Comparison of ENCODE assay signal across 20 cellular contexts in genomic region chr5:1502737-1503120, GRCh38. TPM values are rescaled to one million over a fixed set of nuclear protein-coding genes. Genes with fewer than 3 reads are reported as not detected.
A peak's percentile ranks its signal among the peaks of the same experiment; 100 is the strongest.
DNase-seq lines count a peak whose midpoint lies in the region; ATAC-seq, FAIRE-seq and TF ChIP-seq lines count a peak whose summit lies in the region.
"Had no signal": no experiment of that assay in that cellular context is flagged by ENCODE, and none has a peak within 500 bp of the region (broad histone marks: within the 10 kb centered on the region; RNA-seq: fewer than 3 reads in every experiment).

No MANE protein-coding gene starts in this region.

- H3K36me3 Mint-ChIP-seq in natural killer cell treated with Interleukin-12 subunit alpha and Interleukin-12 subunit beta and Interleukin-15 and Interleukin-18, amount 100 ng/mL, for 72 hours = peaks cover 4% of the 10 kb centered on the region

- DNase-seq in adrenal gland (no peak), HTR-8/SVneo (ENCODE audit: insufficient read length, low spot score) (no peak), NCI-H446 (lab: John Stamatoyannopoulos, UW) (no peak)
- DNase-seq in natural killer cell treated with Interleukin-12 subunit alpha and Interleukin-12 subunit beta and Interleukin-15 and Interleukin-18, amount 100 ng/mL, for 72 hours (ENCODE audit: low spot score) = no peak
- no peak for DNase-seq in stimulated activated CD4-positive, alpha-beta T cell treated with anti-CD3 and anti-CD28 coated beads, Interleukin-4, amount 100 ng/mL, for 24 hours
- DNase-seq in stimulated activated CD4-positive, alpha-beta T cell treated with anti-CD3 and anti-CD28 coated beads, Interleukin-15, amount 100 ng/mL, for 24 hours = no peak
- DNase-seq: foreskin keratinocyte; NCI-H1105 treated with DMSO at 0.1 percent for 48 hours; NCI-H748 treated with DMSO at 0.1 percent for 48 hours; PC-9; SJCRH30; stimulated activated CD4-positive, alpha-beta T cell treated with anti-CD3 and anti-CD28 coated beads, Interleukin-4, amount 100 ng/mL, for 1 hour; T-helper 9 cell; thyroid gland had no signal

- no peak for TF ChIP-seq CTCF in GM12875 (IDR thresholded peaks at IDR 0.05; ENCODE audit: borderline replicate concordance, insufficient read depth, low read depth, low read length)
- no peak for TF ChIP-seq CTCF in adrenal gland (IDR thresholded peaks at IDR 0.05)

- H3K4me1 Mint-ChIP-seq in natural killer cell treated with Interleukin-12 subunit alpha and Interleukin-12 subunit beta and Interleukin-15 and Interleukin-18, amount 100 ng/mL, for 72 hours (ENCODE audit: low read depth in 2 of 2) = peaks cover 66 to 74% of the 10 kb centered on the region in 2 donors

- H3K4me2 ChIP-seq in BLaER1 = peak overlapping the region; percentile 83; the same call in 1 of the 2 replicates
- H3K4me2 ChIP-seq: PC-9 had no signal

- no peaks in the 10 kb centered on the region for H3K9me3 Mint-ChIP-seq in natural killer cell treated with Interleukin-12 subunit alpha and Interleukin-12 subunit beta and Interleukin-15 and Interleukin-18, amount 100 ng/mL, for 72 hours
- H3K9me3 Mint-ChIP-seq: activated naive CD8-positive, alpha-beta T cell treated with anti-CD3 and anti-CD28 coated beads, Interleukin-2, amount 10 ng/mL, durations not matched to agents 7 days and 5 days; activated T-helper 17 cell treated with anti-CD3 and anti-CD28 coated beads, Interleukin-2, amount 50 U/mL, for 72 hours had no signal

- H3K36me3 ChIP-seq in BLaER1 (peaks cover 40% of the 10 kb centered on the region), adrenal gland (replicated peaks in 1 of 2) (no peaks in the 10 kb centered on the region)
- H3K36me3 ChIP-seq: pancreas, SJCRH30, thyroid gland had no signal

- no peak overlapping the region for H3K9ac ChIP-seq in BLaER1

- no peak overlapping the region for H3K4me3 ChIP-seq in BLaER1
- peak overlapping the region; percentile 53 for H3K4me3 ChIP-seq in GM12875 (ENCODE audit: low read depth, low read length)
- no peak overlapping the region for H3K4me3 ChIP-seq in adrenal gland
- H3K4me3 ChIP-seq: pancreas, PC-9, SJCRH30, thyroid gland had no signal

- WGBS in adrenal gland, 4 donors = 95 to 97% (median 95%) methylated on average over 10 of the region's 10 CpGs

- H3K27ac ChIP-seq in BLaER1 = no peak overlapping the region
- H3K27ac ChIP-seq in adrenal gland = peak overlapping the region in 3 of 5 donors; percentile 24 to 76 (median 70)
- H3K27ac ChIP-seq: foreskin keratinocyte, PC-9, SJCRH30, thyroid gland had no signal

- H3K27me3 Mint-ChIP-seq in natural killer cell treated with Interleukin-12 subunit alpha and Interleukin-12 subunit beta and Interleukin-15 and Interleukin-18, amount 100 ng/mL, for 72 hours = no peaks in the 10 kb centered on the region
- H3K27me3 Mint-ChIP-seq: activated naive CD8-positive, alpha-beta T cell treated with anti-CD3 and anti-CD28 coated beads, Interleukin-2, amount 10 ng/mL, durations not matched to agents 7 days and 5 days; activated T-helper 17 cell treated with anti-CD3 and anti-CD28 coated beads, Interleukin-2, amount 50 U/mL, for 72 hours had no signal

- intact Hi-C loops in adrenal gland (cut with DNase I) = no loop called here

- H4K20me1 ChIP-seq in BLaER1 = peaks cover 100% of the 10 kb centered on the region

- H3K4me3 Mint-ChIP-seq in natural killer cell treated with Interleukin-12 subunit alpha and Interleukin-12 subunit beta and Interleukin-15 and Interleukin-18, amount 100 ng/mL, for 72 hours = peak overlapping the region; percentile 84
- H3K4me3 Mint-ChIP-seq: activated T-helper 17 cell treated with anti-CD3 and anti-CD28 coated beads, Interleukin-2, amount 50 U/mL, for 72 hours had no signal

- no peak for FAIRE-seq in HTR-8/SVneo (lab: Jason Lieb, UNC)
- FAIRE-seq: pancreas had no signal

- H3K4me1 ChIP-seq in BLaER1 = peaks cover 98% of the 10 kb centered on the region
- peaks cover 4 to 31% of the 10 kb centered on the region in 2 donors for H3K4me1 ChIP-seq in adrenal gland (replicated peaks in 1 of 2)
- H3K4me1 ChIP-seq: foreskin keratinocyte, pancreas, SJCRH30 had no signal

- H3K9me3 ChIP-seq in BLaER1 (no peaks in the 10 kb centered on the region), adrenal gland (replicated peaks in 1 of 3) (no peaks in the 10 kb centered on the region)
- H3K9me3 ChIP-seq: pancreas, SJCRH30, thyroid gland had no signal

- TF ChIP-seq POLR2A in adrenal gland (IDR thresholded peaks at IDR 0.05) = no peak

- H3K27ac Mint-ChIP-seq in natural killer cell treated with Interleukin-12 subunit alpha and Interleukin-12 subunit beta and Interleukin-15 and Interleukin-18, amount 100 ng/mL, for 72 hours = peak overlapping the region; percentile 59 to 74
- H3K27ac Mint-ChIP-seq: activated naive CD8-positive, alpha-beta T cell treated with anti-CD3 and anti-CD28 coated beads, Interleukin-2, amount 10 ng/mL, durations not matched to agents 7 days and 5 days; activated T-helper 17 cell treated with anti-CD3 and anti-CD28 coated beads, Interleukin-2, amount 50 U/mL, for 72 hours had no signal

- no peak for ATAC-seq in natural killer cell treated with Interleukin-12 subunit alpha and Interleukin-12 subunit beta and Interleukin-15 and Interleukin-18, amount 100 ng/mL, for 72 hours

- H3K27me3 ChIP-seq in BLaER1 (no peaks in the 10 kb centered on the region), adrenal gland (no peaks in the 10 kb centered on the region)
- H3K27me3 ChIP-seq: foreskin keratinocyte, pancreas, SJCRH30, thyroid gland had no signal

RNA-seq across cellular contexts. Expression of gene LPCAT1, which starts 21.0 kb away (rescaled TPM):
- total RNA-seq in adrenal gland = 10 to 100 TPM; 33.9 to 59.1 (median 43.4) TPM
- polyA plus RNA-seq in adrenal gland = 10 to 100 TPM; 23.2 to 45.3 (median 42.8) TPM
- 100 to 1,000 TPM in 1 of 2 donors, 10 to 100 TPM in 1; 90.0 to 179 TPM for total RNA-seq in natural killer cell treated with Interleukin-12 subunit alpha and Interleukin-12 subunit beta and Interleukin-15 and Interleukin-18, amount 100 ng/mL, for 72 hours

RNA-seq across cellular contexts. Expression of gene SLC6A3, which starts 57.5 kb away (rescaled TPM):
- total RNA-seq in adrenal gland = not detected
- under 1 TPM in 1 of 3 donors, not detected in 2; 0.10 TPM for polyA plus RNA-seq in adrenal gland
- not detected for total RNA-seq in natural killer cell treated with Interleukin-12 subunit alpha and Interleukin-12 subunit beta and Interleukin-15 and Interleukin-18, amount 100 ng/mL, for 72 hours
- total RNA-seq: activated T-helper 17 cell treated with anti-CD3 and anti-CD28 coated beads, Interleukin-2, amount 50 U/mL, for 72 hours; foreskin keratinocyte; LHCN-M2; pancreas; PC-9 had no signal
- polyA plus RNA-seq: foreskin keratinocyte, pancreas had no signal
